30 cellular contexts compared by ENCODE assay signal in the genomic region with DNA sequence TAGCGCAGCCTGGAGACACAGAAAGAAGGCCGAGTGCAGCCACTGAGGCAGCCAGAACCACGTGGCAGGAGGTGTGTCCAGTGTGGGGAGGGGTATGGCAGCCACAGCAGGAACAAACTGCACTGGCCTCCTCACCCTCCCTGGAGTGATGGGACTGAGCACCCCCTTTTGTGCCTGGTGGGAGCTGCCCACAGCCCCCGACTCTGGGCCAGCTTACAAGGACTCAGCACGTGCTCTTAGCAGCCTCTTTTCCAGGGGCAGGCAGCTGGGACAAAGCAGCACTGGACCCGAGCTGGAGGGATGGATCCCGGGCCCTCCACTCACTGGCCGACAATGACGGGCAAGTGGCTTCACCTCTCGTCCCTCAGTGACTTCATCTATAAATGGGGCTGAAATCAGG. TPM values are rescaled to one million over a fixed set of nuclear protein-coding genes. Genes with fewer than 3 reads are reported as not detected.
DNase-seq lines count a peak whose midpoint lies in the region; ATAC-seq, FAIRE-seq and TF ChIP-seq lines count a peak whose summit lies in the region.
"Had no signal": no experiment of that assay in that cellular context is flagged by ENCODE, and none has a peak within 500 bp of the region (broad histone marks: within the 10 kb centered on the region; RNA-seq: fewer than 3 reads in every experiment).

No MANE protein-coding gene starts in this region.

- H3K27me3 ChIP-seq in right cardiac atrium (ENCODE audit: control insufficient read depth, insufficient read depth) (no peaks in the 10 kb centered on the region), gastroesophageal sphincter (no peaks in the 10 kb centered on the region), gastrocnemius medialis (no peaks in the 10 kb centered on the region)
- H3K27me3 ChIP-seq: adrenal gland had no signal

- H3K36me3 ChIP-seq in gastroesophageal sphincter = no peaks in the 10 kb centered on the region
- H3K36me3 ChIP-seq in gastrocnemius medialis = no peaks in the 10 kb centered on the region
- H3K36me3 ChIP-seq: adrenal gland, prostate gland had no signal

- no peaks in the 10 kb centered on the region for H3K4me1 Mint-ChIP-seq in glutamatergic neuron (ENCODE audit: low read depth, unreplicated experiment)
- peaks cover 45% of the 10 kb centered on the region for H3K4me1 Mint-ChIP-seq in activated CD4-positive, alpha-beta memory T cell treated with anti-CD3 and anti-CD28 coated beads, Interleukin-2, amount 10 ng/mL, durations not matched to agents 7 days and 5 days

- H3K27ac Mint-ChIP-seq in glutamatergic neuron (ENCODE audit: unreplicated experiment) = no peak overlapping the region
- H3K27ac Mint-ChIP-seq in activated CD4-positive, alpha-beta memory T cell treated with anti-CD3 and anti-CD28 coated beads, Interleukin-2, amount 10 ng/mL, durations not matched to agents 7 days and 5 days = no peak overlapping the region
- H3K27ac Mint-ChIP-seq: activated naive CD4-positive, alpha-beta T cell treated with anti-CD3 and anti-CD28 coated beads for 36 hours; activated T-helper 1 cell treated with anti-CD3 and anti-CD28 coated beads, Interleukin-12 subunit alpha, Interleukin-12 subunit beta, Interleukin-2, Interleukin-4 antibody, amounts not matched to agents 30 ng/mL and 10 ng/mL and 1 ng/mL, durations not matched to agents 14 hours and 24 hours and 36 hours; CD8-positive, alpha-beta T cell; mesothelial cell of epicardium had no signal

- no peak for TF ChIP-seq POLR2A in gastroesophageal sphincter (IDR thresholded peaks at IDR 0.05)
- TF ChIP-seq POLR2A in gastrocnemius medialis (IDR thresholded peaks at IDR 0.05) = no peak
- no peak for TF ChIP-seq POLR2A in GM12892 (IDR thresholded peaks at IDR 0.05; ENCODE audit: low read depth, low read length)

- in situ Hi-C loops in gastrocnemius medialis (cut with MboI; ENCODE audit: low sequenced_read_pairs in 4 of 4) = loop anchor here in 2 of 4 donors (25.0 kb wide), 2 partner anchors 226 to 401 kb away; a partner anchor contains a TSS

- H3K4me3 Mint-ChIP-seq in glutamatergic neuron (ENCODE audit: unreplicated experiment) = no peak overlapping the region
- H3K4me3 Mint-ChIP-seq in activated CD4-positive, alpha-beta memory T cell treated with anti-CD3 and anti-CD28 coated beads, Interleukin-2, amount 10 ng/mL, durations not matched to agents 7 days and 5 days = no peak overlapping the region
- H3K4me3 Mint-ChIP-seq: activated naive CD4-positive, alpha-beta T cell treated with anti-CD3 and anti-CD28 coated beads for 36 hours; activated T-helper 1 cell treated with anti-CD3 and anti-CD28 coated beads, Interleukin-12 subunit alpha, Interleukin-12 subunit beta, Interleukin-2, Interleukin-4 antibody, amounts not matched to agents 30 ng/mL and 10 ng/mL and 1 ng/mL, durations not matched to agents 14 hours and 24 hours and 36 hours; CD8-positive, alpha-beta T cell; mesothelial cell of epicardium had no signal

- H3K4me3 ChIP-seq in right cardiac atrium (ENCODE audit: low read length) = no peak overlapping the region
- H3K4me3 ChIP-seq in gastroesophageal sphincter = no peak overlapping the region
- no peak overlapping the region for H3K4me3 ChIP-seq in gastrocnemius medialis
- H3K4me3 ChIP-seq: A549, adrenal gland, GM23248, prostate gland had no signal

- H3K27ac ChIP-seq in right cardiac atrium (ENCODE audit: low read length) (no peak overlapping the region), gastroesophageal sphincter (peak overlapping the region in 3 of 4 donors; percentile 22 to 82 (median 26)), gastrocnemius medialis (peak overlapping the region in 3 of 4 donors; percentile 76 to 86 (median 83))
- H3K27ac ChIP-seq: GM23248, KMS-11, prostate gland had no signal

- no peak for FAIRE-seq in GM12892 (lab: Jason Lieb, UNC)
- FAIRE-seq: A549, GM19239, urothelium cell line had no signal

- DNase-seq in right cardiac atrium (peak in 2 of 3 donors; percentile 4 to 39), left ventricle myocardium superior (no peak), gastrocnemius medialis (no peak), omental fat pad (ENCODE audit: low spot score) (no peak), glutamatergic neuron (no peak), GM12892 (ENCODE audit: insufficient read length) (no peak)
- DNase-seq in activated CD4-positive, alpha-beta memory T cell treated with anti-CD3 and anti-CD28 coated beads, Interleukin-2, amount 10 ng/mL, durations not matched to agents 7 days and 5 days = no peak
- DNase-seq: activated CD4-positive, alpha-beta T cell treated with anti-CD3 and anti-CD28 coated beads, Interleukin-2, amount 50 U/mL, for 48 hours; activated CD4-positive, CD25-positive, alpha-beta regulatory T cell treated with anti-CD3 and anti-CD28 coated beads, Interleukin-2, amount 50 U/mL, for 72 hours; activated naive CD4-positive, alpha-beta T cell treated with anti-CD3 and anti-CD28 coated beads for 36 hours; adrenal gland; CD8-positive, alpha-beta T cell; immature natural killer cell; MM.1S; naive B cell; NCI-H1417; NCI-H2029; NCI-H524 treated with DMSO at 0.1 percent for 48 hours; nucleus accumbens; SHP77 treated with DMSO at 0.1 percent for 48 hours; stimulated activated CD4-positive, alpha-beta T cell treated with anti-CD3 and anti-CD28 coated beads, Interleukin-4, amount 100 ng/mL, for 24 hours had no signal

- intact Hi-C loops in right cardiac atrium (cut with DNase I) = loop anchor here in 1 of 4 donors (5.0 kb wide), 1 partner anchor 36 kb away; no protein-coding TSS in a partner anchor
- intact Hi-C loops in left ventricle myocardium superior (cut with micrococcal nuclease) = no loop called here
- intact Hi-C loops in gastrocnemius medialis (cut with DNase I; ENCODE audit: low total_unique reads) = loop anchor here (5.0 kb wide), 1 partner anchor 774 kb away; a partner anchor contains a TSS

- peaks cover 22% of the 10 kb centered on the region for H3K4me1 ChIP-seq in right cardiac atrium (ENCODE audit: control insufficient read depth, insufficient read depth, low read length)
- H3K4me1 ChIP-seq in gastroesophageal sphincter = peaks cover 0 to 79% (median 47%) of the 10 kb centered on the region in 3 donors
- peaks cover 52 to 65% of the 10 kb centered on the region in 2 donors for H3K4me1 ChIP-seq in gastrocnemius medialis
- H3K4me1 ChIP-seq: prostate gland had no signal

- 82% methylated on average over 10 of the region's 10 CpGs for WGBS in right cardiac atrium
- no CpG with 5 or more reads among the region's 10 CpGs for WGBS in gastroesophageal sphincter (ENCODE audit: low coverage in 1 of 2), 2 donors

- H3K9me3 ChIP-seq in right cardiac atrium (ENCODE audit: control insufficient read depth, low read length) (no peaks in the 10 kb centered on the region), gastroesophageal sphincter (no peaks in the 10 kb centered on the region), gastrocnemius medialis (no peaks in the 10 kb centered on the region)
- H3K9me3 ChIP-seq: adrenal gland, prostate gland had no signal

- H3K9me3 Mint-ChIP-seq in glutamatergic neuron (ENCODE audit: unreplicated experiment) = peaks cover 6% of the 10 kb centered on the region
- no peaks in the 10 kb centered on the region for H3K9me3 Mint-ChIP-seq in activated CD4-positive, alpha-beta memory T cell treated with anti-CD3 and anti-CD28 coated beads, Interleukin-2, amount 10 ng/mL, durations not matched to agents 7 days and 5 days
- H3K9me3 Mint-ChIP-seq: activated naive CD4-positive, alpha-beta T cell treated with anti-CD3 and anti-CD28 coated beads for 36 hours; activated T-helper 1 cell treated with anti-CD3 and anti-CD28 coated beads, Interleukin-12 subunit alpha, Interleukin-12 subunit beta, Interleukin-2, Interleukin-4 antibody, amounts not matched to agents 30 ng/mL and 10 ng/mL and 1 ng/mL, durations not matched to agents 14 hours and 24 hours and 36 hours; CD8-positive, alpha-beta T cell; immature natural killer cell; mesothelial cell of epicardium had no signal

- POLR2A ChIA-PET in activated CD4-positive, alpha-beta memory T cell treated with anti-CD3 and anti-CD28 coated beads, Interleukin-2, amount 10 ng/mL, durations not matched to agents 7 days and 5 days (lab: Charles Lee) = interaction anchor here (0.9 to 2.0 kb wide), 2 partner anchors 9 to 52 kb away, joined by 3 to 10 read pairs; no protein-coding TSS in a partner anchor

- TF ChIP-seq EP300 in gastroesophageal sphincter (IDR thresholded peaks at IDR 0.05) = no peak

- CTCF ChIA-PET in activated CD4-positive, alpha-beta memory T cell treated with anti-CD3 and anti-CD28 coated beads, Interleukin-2, amount 10 ng/mL, durations not matched to agents 7 days and 5 days (lab: Charles Lee) = interaction anchor here (0.8 to 1.7 kb wide), 3 partner anchors 9 to 54 kb away, joined by 3 to 7 read pairs (median 3); no protein-coding TSS in a partner anchor

- H3K27me3 Mint-ChIP-seq in glutamatergic neuron (ENCODE audit: unreplicated experiment) = peaks cover 6% of the 10 kb centered on the region
- H3K27me3 Mint-ChIP-seq in activated CD4-positive, alpha-beta memory T cell treated with anti-CD3 and anti-CD28 coated beads, Interleukin-2, amount 10 ng/mL, durations not matched to agents 7 days and 5 days = peaks cover 28% of the 10 kb centered on the region
- H3K27me3 Mint-ChIP-seq: naive B cell had no signal

- TF ChIP-seq CTCF in gastroesophageal sphincter (IDR thresholded peaks at IDR 0.05) (no peak), gastrocnemius medialis (IDR thresholded peaks at IDR 0.05 in 4 of 5, conservative IDR thresholded peaks at IDR 0.05 in 1 of 5) (no peak), omental fat pad (IDR thresholded peaks at IDR 0.05) (no peak), glutamatergic neuron (IDR thresholded peaks at IDR 0.05; ENCODE audit: partially characterized antibody, unreplicated experiment) (no peak)

- no peaks in the 10 kb centered on the region for H3K36me3 Mint-ChIP-seq in glutamatergic neuron (ENCODE audit: unreplicated experiment)
- peaks cover 8% of the 10 kb centered on the region for H3K36me3 Mint-ChIP-seq in activated CD4-positive, alpha-beta memory T cell treated with anti-CD3 and anti-CD28 coated beads, Interleukin-2, amount 10 ng/mL, durations not matched to agents 7 days and 5 days (ENCODE audit: low read depth)
- H3K36me3 Mint-ChIP-seq: CD8-positive, alpha-beta T cell; naive B cell had no signal

- ATAC-seq in right cardiac atrium (no peak), left ventricle myocardium superior (no peak), gastroesophageal sphincter (no peak), gastrocnemius medialis (no peak), omental fat pad (ENCODE audit: low FRiP score) (no peak)
- ATAC-seq: A549; CD8-positive, alpha-beta T cell had no signal

RNA-seq across cellular contexts. Expression of a gene that starts 5.2 kb away (rescaled TPM):
- total RNA-seq in right cardiac atrium = 10 to 100 TPM; 24.0 to 42.4 (median 26.2) TPM
- polyA plus RNA-seq in right cardiac atrium = 9.8 TPM
- total RNA-seq in left ventricle myocardium superior = 25.8 TPM
- 10 to 100 TPM; 20.1 to 57.2 (median 33.6) TPM for total RNA-seq in gastroesophageal sphincter
- 10 to 100 TPM in 3 of 4 donors, 1 to 10 TPM in 1; 7.6 to 18.3 (median 12.9) TPM for total RNA-seq in gastrocnemius medialis
- total RNA-seq in omental fat pad = 10 to 100 TPM; 35.8 to 63.6 (median 37.3) TPM
- 21.1 TPM for total RNA-seq in glutamatergic neuron (ENCODE audit: unreplicated experiment)
- 2.2 TPM for polyA plus RNA-seq in GM12892 (2012; ENCODE audit: missing spikeins)
- total RNA-seq in activated CD4-positive, alpha-beta memory T cell treated with anti-CD3 and anti-CD28 coated beads, Interleukin-2, amount 10 ng/mL, durations not matched to agents 7 days and 5 days = 10 to 100 TPM; 14.4 to 16.0 TPM

RNA-seq across cellular contexts. Expression of a gene that starts 42.1 kb away (rescaled TPM):
- total RNA-seq in right cardiac atrium (10 to 100 TPM in 1 of 4 donors, 1 to 10 TPM in 3; 4.9 to 13.3 (median 7.2) TPM), left ventricle myocardium superior (3.0 TPM), gastroesophageal sphincter (10 to 100 TPM in 3 of 4 donors, 1 to 10 TPM in 1; 8.6 to 50.7 (median 32.6) TPM), gastrocnemius medialis (under 1 TPM in 3 of 4 donors, not detected in 1; 0.10 to 0.42 (median 0.18) TPM), omental fat pad (1 to 10 TPM in 2 of 4 donors, under 1 TPM in 2; 0.63 to 2.7 (median 1.2) TPM), glutamatergic neuron (ENCODE audit: unreplicated experiment) (not detected)
- polyA plus RNA-seq in right cardiac atrium = 6.7 TPM
- polyA plus RNA-seq in GM12892 (2012; ENCODE audit: missing spikeins) = 2.6 TPM
- under 1 TPM; 0.40 to 0.71 TPM for total RNA-seq in activated CD4-positive, alpha-beta memory T cell treated with anti-CD3 and anti-CD28 coated beads, Interleukin-2, amount 10 ng/mL, durations not matched to agents 7 days and 5 days
- total RNA-seq: activated naive CD4-positive, alpha-beta T cell treated with anti-CD3 and anti-CD28 coated beads for 36 hours; CD8-positive, alpha-beta T cell had no signal
- polyA plus RNA-seq: immature natural killer cell had no signal

Comparison
In these comparisons a context has a peak if more than half of its experiments do, and no peak if none do; other contexts are left out.
1. DNase-seq: peak in right cardiac atrium (2 of 3); none in left ventricle myocardium superior (single experiment), gastrocnemius medialis (0 of 2), omental fat pad (single experiment), glutamatergic neuron (single experiment), GM12892 (single experiment) and activated CD4-positive, alpha-beta memory T cell treated with anti-CD3 and anti-CD28 coated beads, Interleukin-2, amount 10 ng/mL, durations not matched to agents 7 days and 5 days (single experiment).